13 cellular contexts compared by ENCODE assay signal in the genomic region with DNA sequence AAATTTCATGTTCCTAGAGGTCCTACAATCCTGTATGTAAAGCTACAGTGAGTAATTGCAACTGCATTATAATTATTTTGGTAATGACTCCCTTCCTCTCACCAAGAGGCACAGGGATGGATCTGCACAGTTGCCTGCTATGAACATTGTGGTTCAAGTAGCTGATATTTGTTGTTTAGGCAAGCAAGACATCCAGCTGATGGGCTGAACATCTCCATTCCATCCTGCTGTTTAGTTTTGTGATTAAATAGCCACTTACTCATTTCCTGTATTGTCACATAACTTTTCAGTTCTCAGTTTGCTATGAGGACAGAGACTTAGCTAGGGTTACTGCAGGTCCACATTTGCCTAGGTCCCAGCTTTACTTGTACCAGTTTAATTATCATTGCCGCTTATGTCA.
DNase-seq lines count a peak whose midpoint lies in the region; ATAC-seq, FAIRE-seq and TF ChIP-seq lines count a peak whose summit lies in the region.
"Had no signal": no experiment of that assay in that cellular context is flagged by ENCODE, and none has a peak within 500 bp of the region (broad histone marks: within the 10 kb centered on the region; RNA-seq: fewer than 3 reads in every experiment).

No MANE protein-coding gene starts in this region.

- peaks cover 27% of the 10 kb centered on the region for H3K4me1 ChIP-seq in IMR-90 (ENCODE audit: control insufficient read depth, insufficient read depth, low read length)
- peaks cover 15% of the 10 kb centered on the region for H3K4me1 ChIP-seq in adipocyte (ENCODE audit: control insufficient read depth, insufficient read depth, low read length)
- no peaks in the 10 kb centered on the region for H3K4me1 ChIP-seq in prostate gland (replicated peaks)
- peaks cover 0 to 3% of the 10 kb centered on the region in 2 donors for H3K4me1 ChIP-seq in small intestine (ENCODE audit: control insufficient read depth in 2 of 2, insufficient read depth in 1 of 2, low read depth in 1 of 2, low read length in 1 of 2)

- H4K8ac ChIP-seq in IMR-90 (ENCODE audit: low read depth in 2 of 2, low read length in 2 of 2) = peak overlapping the region; percentile 30 to 91

- TF ChIP-seq POLR2A in IMR-90 (IDR thresholded peaks at IDR 0.05; ENCODE audit: low read depth, low read length) (no peak), prostate gland (IDR thresholded peaks at IDR 0.05) (no peak)

- peak overlapping the region; percentile 43; the same call in 1 of the 2 replicates for H3K23ac ChIP-seq in IMR-90 (ENCODE audit: low read depth, low read length)

- H3K9ac ChIP-seq in IMR-90 (ENCODE audit: low read depth, low read length) (peak overlapping the region; percentile 12; the same call in 1 of the 2 replicates), adipocyte (ENCODE audit: low read length) (no peak overlapping the region)

- H2AK9ac ChIP-seq in IMR-90 (replicated peaks; ENCODE audit: low read depth, low read length, poor library complexity) = no peak overlapping the region

- H3K4ac ChIP-seq in IMR-90 (ENCODE audit: low read depth, low read length) = peak overlapping the region; percentile 87

- ATAC-seq in IMR-90 (ENCODE audit: low read depth) (peak; percentile 85), T-cell (replicated peaks in 1 of 4) (no peak)

- H4K91ac ChIP-seq in IMR-90 (ENCODE audit: insufficient read depth, low read depth, low read length) = peak overlapping the region; percentile 70

- dilution Hi-C loops in IMR-90 (cut with HindIII; ENCODE audit: low sequenced_read_pairs, unreplicated experiment) = no loop called here

- H3K27ac Mint-ChIP-seq in CD14-positive monocyte = peak overlapping the region in 4 of 7 donors; percentile 14 to 72 (median 58)
- no peak overlapping the region for H3K27ac Mint-ChIP-seq in T-cell
- H3K27ac Mint-ChIP-seq: brain had no signal

- H2BK20ac ChIP-seq in IMR-90 (ENCODE audit: low read depth, low read length) = peak overlapping the region; percentile 98

- intact Hi-C loops in CD14-positive monocyte (cut with micrococcal nuclease) (no loop called here), IMR-90 (cut with micrococcal nuclease) (loop anchor here (1.0 kb wide), 1 partner anchor 9 kb away; no protein-coding TSS in a partner anchor), prostate gland (cut with DNase I) (no loop called here)

- H4K5ac ChIP-seq in IMR-90 (ENCODE audit: low read depth, low read length) = peak overlapping the region; percentile 95

- H2BK15ac ChIP-seq in IMR-90 (ENCODE audit: low read depth, low read length) = peak overlapping the region; percentile 82; the same call in 1 of the 3 replicates

- no peak overlapping the region for H3K4me3 ChIP-seq in IMR-90 (ENCODE audit: insufficient read depth, low read depth, low read length)
- H3K4me3 ChIP-seq in adipocyte (ENCODE audit: low read length) = no peak overlapping the region
- no peak overlapping the region for H3K4me3 ChIP-seq in prostate gland
- no peak overlapping the region for H3K4me3 ChIP-seq in small intestine (ENCODE audit: low read depth in 1 of 2, low read length in 2 of 2)

- H2BK5ac ChIP-seq in IMR-90 (ENCODE audit: low read depth, low read length, poor library complexity, severe bottlenecking) = peak overlapping the region; percentile 95

- H3K4me3 Mint-ChIP-seq in CD14-positive monocyte (no peak overlapping the region), T-cell (no peak overlapping the region)
- H3K4me3 Mint-ChIP-seq: brain, mesothelial cell of epicardium had no signal

- BruUV-seq in IMR-90 (replicated peaks; lab: Mats Ljungman, UMichigan) = no TSS peak

- TF ChIP-seq CTCF in CD14-positive monocyte (IDR thresholded peaks at IDR 0.05) (no peak), IMR-90 (conservative IDR thresholded peaks at IDR 0.05; ENCODE audit: low read depth, low read length) (no peak), prostate gland (IDR thresholded peaks at IDR 0.05) (no peak)

- DNase-seq in CD14-positive monocyte (ENCODE audit: low spot score) = no peak
- peak; percentile 86 for DNase-seq in IMR-90
- DNase-seq in adipocyte (ENCODE audit: low read depth) = peak; percentile 39
- peak; percentile 18 for DNase-seq in myocyte (ENCODE audit: low read depth)
- DNase-seq in T-cell = no peak
- no peak for DNase-seq in prostate gland (ENCODE audit: low spot score)
- DNase-seq in small intestine = no peak
- DNase-seq in hippocampal formation (lab: John Stamatoyannopoulos, UW) = no peak
- DNase-seq: DND-41; NCI-H187; stimulated activated CD4-positive, alpha-beta T cell treated with anti-CD3 and anti-CD28 coated beads, Interleukin-12 subunit alpha, Interleukin-12 subunit beta, amount 100 ng/mL, for 4 hours had no signal

- peak overlapping the region; percentile 79 for H2AK5ac ChIP-seq in IMR-90 (ENCODE audit: low read depth, low read length)

- H3K4me2 ChIP-seq in IMR-90 (ENCODE audit: low read depth, low read length) = peak overlapping the region; percentile 35; the same call in 1 of the 2 replicates

- no CpG with 5 or more reads among the region's 1 CpG for WGBS in IMR-90 (ENCODE audit: extremely low coverage in 2 of 2, insufficient read length in 1 of 2), 2 experiments
- 98% methylated on average over 1 of the region's 1 CpG for WGBS in prostate gland
- 82 to 87% (median 83%) methylated on average over 1 of the region's 1 CpG for WGBS in small intestine, 3 donors

- no peak overlapping the region for H2AFZ ChIP-seq in IMR-90 (replicated peaks; ENCODE audit: low read length, poor library complexity)

- CTCF ChIA-PET in IMR-90 (lab: Yijun Ruan, JAX) (interaction anchor here (1.2 kb wide), 2 partner anchors 90 to 108 kb away, joined by 3 to 4 read pairs; no protein-coding TSS in a partner anchor), T-cell (lab: Charles Lee) (interaction anchor here in 1 of 2 donors (0.6 kb wide), 1 partner anchor 92 kb away, joined by 4 read pairs; no protein-coding TSS in a partner anchor)

- peak overlapping the region; percentile 96 for H2BK120ac ChIP-seq in IMR-90 (ENCODE audit: low read depth, low read length)

- no peak for TF ChIP-seq RAD21 in IMR-90 (IDR thresholded peaks at IDR 0.05; ENCODE audit: low read length)

- POLR2A ChIA-PET in IMR-90 (lab: Charles Lee; ENCODE audit: unreplicated experiment) (interaction anchor here (0.6 to 2.2 kb wide), 11 partner anchors 10 to 181 kb away, joined by 3 to 30 read pairs (median 6); a partner anchor contains a TSS), T-cell (lab: Charles Lee) (interaction anchor here in 1 of 2 donors (0.5 kb wide), 1 partner anchor 52 kb away, joined by 8 read pairs; no protein-coding TSS in a partner anchor)

- peak overlapping the region; percentile 90 for H3K27ac ChIP-seq in IMR-90 (ENCODE audit: insufficient read depth, low read length)
- no peak overlapping the region for H3K27ac ChIP-seq in prostate gland
- peak overlapping the region in 1 of 2 donors; percentile 76 for H3K27ac ChIP-seq in small intestine (ENCODE audit: low read depth in 1 of 2, low read length in 1 of 2)

- H3K36me3 ChIP-seq in IMR-90 (ENCODE audit: control insufficient read depth, insufficient read depth, low read length) = no peaks in the 10 kb centered on the region
- H3K36me3 ChIP-seq in adipocyte (ENCODE audit: control insufficient read depth, insufficient read depth, low read length, severe bottlenecking) = no peaks in the 10 kb centered on the region
- no peaks in the 10 kb centered on the region for H3K36me3 ChIP-seq in prostate gland
- no peaks in the 10 kb centered on the region for H3K36me3 ChIP-seq in small intestine (ENCODE audit: control insufficient read depth in 2 of 2, insufficient read depth in 2 of 2, low read length in 2 of 2)

- H3K9me3 Mint-ChIP-seq in CD14-positive monocyte (peaks cover 0 to 1% (median 0%) of the 10 kb centered on the region in 7 donors), T-cell (no peaks in the 10 kb centered on the region)
- H3K9me3 Mint-ChIP-seq: brain, mesothelial cell of epicardium had no signal

- H3K36me3 Mint-ChIP-seq in CD14-positive monocyte (peaks cover 3 to 4% of the 10 kb centered on the region in 2 donors), T-cell (no peaks in the 10 kb centered on the region)
- H3K36me3 Mint-ChIP-seq: brain, mesothelial cell of epicardium had no signal

- peaks cover 13% of the 10 kb centered on the region for H3K9me1 ChIP-seq in IMR-90 (ENCODE audit: insufficient read depth, low read length)

- H3K27me3 Mint-ChIP-seq in CD14-positive monocyte (ENCODE audit: low read depth in 3 of 3) (peaks cover 0 to 2% (median 1%) of the 10 kb centered on the region in 3 donors), T-cell (no peaks in the 10 kb centered on the region)

- H3K79me1 ChIP-seq in IMR-90 (ENCODE audit: low read depth in 1 of 2, low read length in 2 of 2) = peaks cover 0 to 15% of the 10 kb centered on the region in 2 experiments; a peak in 2 of 4 replicates

- no peak for FAIRE-seq in small intestine (lab: Jason Lieb, UNC)

- peak overlapping the region; percentile 11 for H3K14ac ChIP-seq in IMR-90 (replicated peaks; ENCODE audit: low read depth, low read length)

- H3K18ac ChIP-seq in IMR-90 (ENCODE audit: low read depth, low read length) = peak overlapping the region; percentile 99

- H3K56ac ChIP-seq in IMR-90 (ENCODE audit: extremely low read depth, insufficient read depth, low read length) = peak overlapping the region; percentile 87; the same call in 1 of the 2 replicates

- H3K4me1 Mint-ChIP-seq in CD14-positive monocyte (peaks cover 49% of the 10 kb centered on the region), T-cell (peaks cover 30 to 36% (median 32%) of the 10 kb centered on the region in 3 donors)

- in situ Hi-C loops in IMR-90 (cut with MboI; ENCODE audit: low sequenced_read_pairs) = no loop called here

- H3K27me3 ChIP-seq in IMR-90 (ENCODE audit: control insufficient read depth, insufficient read depth, low read length) = no peaks in the 10 kb centered on the region
- H3K27me3 ChIP-seq in adipocyte (replicated peaks; ENCODE audit: control insufficient read depth, insufficient read depth, low read length) = no peaks in the 10 kb centered on the region
- no peaks in the 10 kb centered on the region for H3K27me3 ChIP-seq in prostate gland (replicated peaks; ENCODE audit: insufficient read depth)
- H3K27me3 ChIP-seq in small intestine (ENCODE audit: control insufficient read depth in 2 of 2, insufficient read depth in 2 of 2, low read length in 2 of 2) = no peaks in the 10 kb centered on the region

- no peaks in the 10 kb centered on the region for H3K9me3 ChIP-seq in IMR-90 (ENCODE audit: control insufficient read depth, insufficient read depth, low read length)
- H3K9me3 ChIP-seq in adipocyte (ENCODE audit: control insufficient read depth, low read length) = no peaks in the 10 kb centered on the region
- H3K9me3 ChIP-seq in prostate gland = no peaks in the 10 kb centered on the region
- H3K9me3 ChIP-seq in small intestine (ENCODE audit: control insufficient read depth, low read depth) = no peaks in the 10 kb centered on the region

- no peaks in the 10 kb centered on the region for H4K20me1 ChIP-seq in IMR-90 (ENCODE audit: insufficient read depth, low read length)

TF ChIP-seq in IMR-90, 13 proteins besides CTCF, POLR2A, EP300 and RAD21 (continues in another document):
- TF ChIP-seq CEBPB (IDR thresholded peaks at IDR 0.05; ENCODE audit: low read depth, low read length) = peak; percentile 66; the same call in 1 of the 2 replicates

Comparison
In these comparisons a context has a peak if more than half of its experiments do, and no peak if none do; other contexts are left out.
1. DNase-seq: peak in IMR-90 (single experiment), adipocyte (single experiment) and myocyte (single experiment); none in CD14-positive monocyte (single experiment), T-cell (0 of 34), prostate gland (single experiment), small intestine (single experiment) and hippocampal formation (0 of 2).
2. H3K27ac Mint-ChIP-seq: peak in CD14-positive monocyte (4 of 7); none in T-cell (0 of 2).